17 cellular contexts compared by ENCODE assay signal in genomic region chr1:903305-903704, GRCh38. TPM values are rescaled to one million over a fixed set of nuclear protein-coding genes. Genes with fewer than 3 reads are reported as not detected.
DNase-seq lines count a peak whose midpoint lies in the region; TF ChIP-seq lines count a peak whose summit lies in the region.
"Had no signal": no experiment of that assay in that cellular context is flagged by ENCODE, and none has a peak within 500 bp of the region (broad histone marks: within the 10 kb centered on the region; RNA-seq: fewer than 3 reads in every experiment).

No MANE protein-coding gene starts in this region.

- peaks cover 25% of the 10 kb centered on the region for H3K27me3 Mint-ChIP-seq in activated naive CD4-positive, alpha-beta T cell treated with anti-CD3 and anti-CD28 coated beads, Interleukin-2, amount 50 U/mL, for 24 hours
- H3K27me3 Mint-ChIP-seq in immature natural killer cell (ENCODE audit: low read depth in 3 of 3): peaks cover 7 to 16% (median 12%) of the 10 kb centered on the region in 3 donors

- no peak for TF ChIP-seq POLR2A in testis (IDR thresholded peaks at IDR 0.05)

- peak overlapping the region; percentile 21 for H3K9ac ChIP-seq in NT2/D1 (ENCODE audit: insufficient read length, low read depth)

- in situ Hi-C loops in G401 (cut with HindIII; ENCODE audit: low sequenced_read_pairs): no loop called here

- no peak for DNase-seq in activated naive CD4-positive, alpha-beta T cell (lab: John Stamatoyannopoulos, UW)
- DNase-seq in NT2/D1 (ENCODE audit: low read depth, low spot score) (no peak), immature natural killer cell (no peak), testis (peak; percentile 11), GF-D8 (lab: John Stamatoyannopoulos, UW) (no peak), G401 (ENCODE audit: low spot score) (no peak)
- DNase-seq in stimulated activated CD4-positive, alpha-beta T cell treated with anti-CD3 and anti-CD28 coated beads, Interleukin-1b, Interleukin-23, amount 100 ng/mL, for 48 hours: no peak
- DNase-seq: activated naive CD4-positive, alpha-beta T cell treated with Interleukin-2 at 50 U/mL for 16 hours; DMS53; stimulated activated naive B cell treated with anti-CD40 and anti-IgM and Interleukin-4, amounts not matched to agents 10 μg/mL and 1 μg/mL and 100 μg/mL, for 72 hours; T1000 had no signal

- intact Hi-C loops in testis (cut with DNase I; ENCODE audit: low total_unique reads): loop anchor here (10.0 kb wide), 1 partner anchor 71 kb away; no protein-coding TSS in a partner anchor

- H3K36me3 Mint-ChIP-seq in activated naive CD4-positive, alpha-beta T cell treated with anti-CD3 and anti-CD28 coated beads, Interleukin-2, amount 50 U/mL, for 24 hours: peaks cover 1% of the 10 kb centered on the region
- H3K36me3 Mint-ChIP-seq in immature natural killer cell: peaks cover 0 to under 1% (median 0%) of the 10 kb centered on the region in 3 donors
- H3K36me3 Mint-ChIP-seq: IgD-negative memory B cell had no signal

- 65 to 76% methylated on average over 10 of the region's 10 CpGs for WGBS in testis, 2 donors

- H3K27me3 ChIP-seq in NT2/D1 (ENCODE audit: insufficient read depth, insufficient read length): peaks cover 31% of the 10 kb centered on the region
- H3K27me3 ChIP-seq in testis: no peaks in the 10 kb centered on the region

- H3K4me1 ChIP-seq in NT2/D1 (ENCODE audit: insufficient read depth, insufficient read length) (peaks cover 7% of the 10 kb centered on the region), testis (peaks cover 15% of the 10 kb centered on the region)

- H3K9me3 ChIP-seq in NT2/D1 (ENCODE audit: insufficient read depth, low read length): no peaks in the 10 kb centered on the region
- no peaks in the 10 kb centered on the region for H3K9me3 ChIP-seq in testis
- H3K9me3 ChIP-seq: HAP-1, neutrophil, upper lobe of right lung had no signal

- H3K4me1 Mint-ChIP-seq in activated naive CD4-positive, alpha-beta T cell treated with anti-CD3 and anti-CD28 coated beads, Interleukin-2, amount 50 U/mL, for 24 hours: peaks cover 9% of the 10 kb centered on the region
- H3K4me1 Mint-ChIP-seq in immature natural killer cell: peaks cover 12 to 14% of the 10 kb centered on the region in 2 donors

- no peak for TF ChIP-seq CTCF in testis (IDR thresholded peaks at IDR 0.05)

- no peak overlapping the region for H3K27ac ChIP-seq in testis
- H3K27ac ChIP-seq: cardiac muscle cell, neutrophil, upper lobe of right lung had no signal

- H3K36me3 ChIP-seq in NT2/D1 (ENCODE audit: insufficient read depth, insufficient read length, low read length) (no peaks in the 10 kb centered on the region), testis (ENCODE audit: low read depth, missing control alignments) (no peaks in the 10 kb centered on the region)
- H3K36me3 ChIP-seq: cardiac muscle cell, neutrophil, upper lobe of right lung had no signal

- no peaks in the 10 kb centered on the region for H3K9me3 Mint-ChIP-seq in activated naive CD4-positive, alpha-beta T cell treated with anti-CD3 and anti-CD28 coated beads, Interleukin-2, amount 50 U/mL, for 24 hours
- peaks cover 0 to 5% (median 0%) of the 10 kb centered on the region in 6 donors for H3K9me3 Mint-ChIP-seq in immature natural killer cell

- no peak overlapping the region for H3K27ac Mint-ChIP-seq in activated naive CD4-positive, alpha-beta T cell treated with anti-CD3 and anti-CD28 coated beads, Interleukin-2, amount 50 U/mL, for 24 hours
- no peak overlapping the region for H3K27ac Mint-ChIP-seq in immature natural killer cell
- H3K27ac Mint-ChIP-seq: IgD-negative memory B cell; stimulated activated naive B cell treated with anti-CD40 and anti-IgM and Interleukin-4, amounts not matched to agents 10 μg/mL and 1 μg/mL and 100 μg/mL, for 72 hours had no signal

- H3K4me3 ChIP-seq in NT2/D1 (ENCODE audit: insufficient read length, low read depth) (no peak overlapping the region), testis (no peak overlapping the region)

- H3K4me3 Mint-ChIP-seq in activated naive CD4-positive, alpha-beta T cell treated with anti-CD3 and anti-CD28 coated beads, Interleukin-2, amount 50 U/mL, for 24 hours: peak overlapping the region; percentile 51
- peak overlapping the region in 4 of 5 donors; percentile 54 to 61 (median 60) for H3K4me3 Mint-ChIP-seq in immature natural killer cell

RNA-seq across cellular contexts. Expression of gene SAMD11, which starts 20.4 kb away (rescaled TPM):
- polyA plus RNA-seq in immature natural killer cell: under 1 TPM in 1 of 3 donors, not detected in 2; 0.14 TPM
- total RNA-seq in testis: 10 to 100 TPM; 36.9 to 47.2 TPM
- polyA plus RNA-seq in testis (ENCODE audit: insufficient read depth, low read depth, low replicate concordance): 7.9 TPM
- total RNA-seq in G401 (2014; rRNA removed; shearing (Covaris generic)): 398 and 434 TPM in 2 replicates
- polyA plus RNA-seq: IgD-negative memory B cell had no signal

RNA-seq across cellular contexts. Expression of gene NOC2L, which starts 55.8 kb away (rescaled TPM):
- polyA plus RNA-seq in immature natural killer cell (10 to 100 TPM; 48.2 to 69.8 (median 53.5) TPM), testis (ENCODE audit: insufficient read depth, low read depth, low replicate concordance) (78.3 TPM)
- total RNA-seq in testis: 10 to 100 TPM; 82.5 to 94.0 TPM
- total RNA-seq in G401 (2014; rRNA removed; shearing (Covaris generic)): 193 and 221 TPM in 2 replicates

RNA-seq across cellular contexts. Expression of gene KLHL17, which starts 57.1 kb away (rescaled TPM):
- 1 to 10 TPM in 2 of 3 donors, not detected in 1; 1.8 to 2.2 TPM for polyA plus RNA-seq in immature natural killer cell
- 10 to 100 TPM; 34.9 to 36.4 TPM for total RNA-seq in testis
- 16.0 TPM for polyA plus RNA-seq in testis (ENCODE audit: insufficient read depth, low read depth, low replicate concordance)
- total RNA-seq in G401 (2014; rRNA removed; shearing (Covaris generic)): 23.3 and 25.4 TPM in 2 replicates
